In genomic region chr10:30813872-30814471, GRCh38 we compare ENCODE assay signal across 9 cellular contexts.
A peak's percentile ranks its signal among the peaks of the same experiment; 100 is the strongest.
DNase-seq lines count a peak whose midpoint lies in the region; ATAC-seq, FAIRE-seq and TF ChIP-seq lines count a peak whose summit lies in the region.
"Had no signal": no experiment of that assay in that cellular context is flagged by ENCODE, and none has a peak within 500 bp of the region (broad histone marks: within the 10 kb centered on the region; RNA-seq: fewer than 3 reads in every experiment).

No MANE protein-coding gene starts in this region.

- no peaks in the 10 kb centered on the region for H3K36me3 ChIP-seq in fibroblast of lung (ENCODE audit: control insufficient read depth, insufficient read depth, low read length)
- H3K36me3 ChIP-seq in thoracic aorta: no peaks in the 10 kb centered on the region
- H3K36me3 ChIP-seq in Karpas-422 (ENCODE audit: insufficient read depth, low read length): no peaks in the 10 kb centered on the region
- no peaks in the 10 kb centered on the region for H3K36me3 ChIP-seq in body of pancreas (replicated peaks in 1 of 2; ENCODE audit: insufficient read depth in 1 of 2, low read depth in 2 of 2)

- 80 to 86% methylated on average over 1 of the region's 1 CpG for WGBS in body of pancreas, 2 donors

- no peak for TF ChIP-seq POLR2A in body of pancreas (IDR thresholded peaks at IDR 0.05)

- H3K27ac ChIP-seq in fibroblast of lung (ENCODE audit: insufficient read depth, low read length) (no peak overlapping the region), thoracic aorta (peak overlapping the region; percentile 9 to 83), Karpas-422 (ENCODE audit: low read length) (no peak overlapping the region), body of pancreas (no peak overlapping the region)

- H3K9me2 ChIP-seq in Karpas-422 (replicated peaks; ENCODE audit: insufficient read depth, low read length): no peaks in the 10 kb centered on the region

- H2AFZ ChIP-seq in fibroblast of lung (ENCODE audit: low read length): no peak overlapping the region
- H2AFZ ChIP-seq in Karpas-422 (ENCODE audit: low read length): no peak overlapping the region

- H3K36me3 Mint-ChIP-seq in activated CD4-positive, alpha-beta T cell treated with anti-CD3 and anti-CD28 coated beads, Interleukin-2, amount 10 ng/mL, durations not matched to agents 24 days and 14 days (ENCODE audit: low read depth): no peaks in the 10 kb centered on the region
- H3K36me3 Mint-ChIP-seq in nephron progenitor cell (ENCODE audit: low read depth): no peaks in the 10 kb centered on the region

- H4K20me1 ChIP-seq in fibroblast of lung (ENCODE audit: control insufficient read depth, extremely low read depth, insufficient read depth, low read length) (no peaks in the 10 kb centered on the region), Karpas-422 (ENCODE audit: insufficient read depth, low read depth, low read length) (no peaks in the 10 kb centered on the region)

- H3K4me3 Mint-ChIP-seq in activated CD4-positive, alpha-beta T cell treated with anti-CD3 and anti-CD28 coated beads, Interleukin-2, amount 10 ng/mL, durations not matched to agents 24 days and 14 days: no peak overlapping the region
- H3K4me3 Mint-ChIP-seq in nephron progenitor cell: no peak overlapping the region

- H3K9ac ChIP-seq in fibroblast of lung (ENCODE audit: insufficient read depth, low read length) (no peak overlapping the region), Karpas-422 (ENCODE audit: low read length) (no peak overlapping the region)

- peak overlapping the region; percentile 21 for H3K27ac Mint-ChIP-seq in activated CD4-positive, alpha-beta T cell treated with anti-CD3 and anti-CD28 coated beads, Interleukin-2, amount 10 ng/mL, durations not matched to agents 24 days and 14 days
- H3K27ac Mint-ChIP-seq in nephron progenitor cell: no peak overlapping the region

- ATAC-seq in thoracic aorta (ENCODE audit: insufficient number of reproducible peaks, low FRiP score, low read depth) (no peak), body of pancreas (no peak)

- no peak for DNase-seq in activated CD4-positive, alpha-beta T cell treated with anti-CD3 and anti-CD28 coated beads, Interleukin-2, amount 10 ng/mL, durations not matched to agents 24 days and 14 days
- DNase-seq in activated CD4-positive, alpha-beta T cell treated with anti-CD3 and anti-CD28 coated beads for 4 hours: no peak
- DNase-seq in RCC 7860 (ENCODE audit: low spot score) (peak; percentile 79), fibroblast of lung (ENCODE audit: low read depth in 2 of 2) (peak; percentile 46 to 97), thoracic aorta (ENCODE audit: low spot score) (no peak), Karpas-422 (no peak), nephron progenitor cell (no peak), body of pancreas (no peak)
- DNase-seq: C1 segment of cervical spinal cord had no signal

- H3K79me2 ChIP-seq in fibroblast of lung (ENCODE audit: control insufficient read depth, insufficient read depth, low read length) (no peaks in the 10 kb centered on the region), Karpas-422 (ENCODE audit: low read length) (no peaks in the 10 kb centered on the region)

- no peak for TF ChIP-seq CTCF in fibroblast of lung (conservative IDR thresholded peaks at IDR 0.05 in 1 of 2, IDR thresholded peaks at IDR 0.05 in 1 of 2; ENCODE audit: low read depth in 1 of 2, low read length in 2 of 2)
- no peak for TF ChIP-seq CTCF in thoracic aorta (IDR thresholded peaks at IDR 0.05)
- no peak for TF ChIP-seq CTCF in nephron progenitor cell (IDR thresholded peaks at IDR 0.05)
- no peak for TF ChIP-seq CTCF in body of pancreas (IDR thresholded peaks at IDR 0.05)

- H3K4me1 Mint-ChIP-seq in activated CD4-positive, alpha-beta T cell treated with anti-CD3 and anti-CD28 coated beads, Interleukin-2, amount 10 ng/mL, durations not matched to agents 24 days and 14 days: peaks cover 27% of the 10 kb centered on the region
- H3K4me1 Mint-ChIP-seq in nephron progenitor cell: peaks cover 77% of the 10 kb centered on the region

- H3K9me3 Mint-ChIP-seq in activated CD4-positive, alpha-beta T cell treated with anti-CD3 and anti-CD28 coated beads, Interleukin-2, amount 10 ng/mL, durations not matched to agents 24 days and 14 days: no peaks in the 10 kb centered on the region
- no peaks in the 10 kb centered on the region for H3K9me3 Mint-ChIP-seq in nephron progenitor cell

- H3K4me2 ChIP-seq in fibroblast of lung (ENCODE audit: extremely low read depth, insufficient read depth, low read length): no peak overlapping the region
- H3K4me2 ChIP-seq in Karpas-422 (ENCODE audit: low read depth, low read length, poor library complexity, severe bottlenecking): no peak overlapping the region

- intact Hi-C loops in activated CD4-positive, alpha-beta T cell treated with anti-CD3 and anti-CD28 coated beads, Interleukin-2, amount 10 ng/mL, durations not matched to agents 24 days and 14 days (cut with micrococcal nuclease): no loop called here
- intact Hi-C loops in body of pancreas (cut with DNase I): no loop called here

- H3K9me3 ChIP-seq in fibroblast of lung (ENCODE audit: control insufficient read depth, insufficient read depth, low read depth, low read length) (no peaks in the 10 kb centered on the region), thoracic aorta (no peaks in the 10 kb centered on the region), Karpas-422 (ENCODE audit: low read length) (no peaks in the 10 kb centered on the region), body of pancreas (no peaks in the 10 kb centered on the region)

- H3K27me3 Mint-ChIP-seq in activated CD4-positive, alpha-beta T cell treated with anti-CD3 and anti-CD28 coated beads, Interleukin-2, amount 10 ng/mL, durations not matched to agents 24 days and 14 days: no peaks in the 10 kb centered on the region
- peaks cover 13% of the 10 kb centered on the region for H3K27me3 Mint-ChIP-seq in nephron progenitor cell (ENCODE audit: low read depth, poor library complexity)

- H3K4me1 ChIP-seq in fibroblast of lung (ENCODE audit: control insufficient read depth, extremely low read depth, insufficient read depth, low read length) (peaks cover 35% of the 10 kb centered on the region), thoracic aorta (ENCODE audit: control insufficient read depth in 1 of 2, low read depth in 2 of 2) (peaks cover 26 to 84% of the 10 kb centered on the region in 2 donors), Karpas-422 (ENCODE audit: low read length) (no peaks in the 10 kb centered on the region), body of pancreas (no peaks in the 10 kb centered on the region)

- H3K4me3 ChIP-seq in fibroblast of lung (replicated peaks in 1 of 4; ENCODE audit: control extremely low read depth in 1 of 4, insufficient read depth in 1 of 4, low read depth in 3 of 4, low read length in 4 of 4): no peak overlapping the region
- H3K4me3 ChIP-seq in thoracic aorta: no peak overlapping the region
- no peak overlapping the region for H3K4me3 ChIP-seq in Karpas-422 (ENCODE audit: low read length)
- no peak overlapping the region for H3K4me3 ChIP-seq in body of pancreas

- peak; percentile 73 for FAIRE-seq in RCC 7860 (lab: Jason Lieb, UNC)

- H3K27me3 ChIP-seq in fibroblast of lung (ENCODE audit: control insufficient read depth, insufficient read depth, low read length) (no peaks in the 10 kb centered on the region), thoracic aorta (replicated peaks; ENCODE audit: insufficient read depth) (no peaks in the 10 kb centered on the region), Karpas-422 (ENCODE audit: low read length) (no peaks in the 10 kb centered on the region), body of pancreas (no peaks in the 10 kb centered on the region)

Comparison
In these comparisons a context has a peak if more than half of its experiments do, and no peak if none do; other contexts are left out.
1. DNase-seq: peak in RCC 7860 (single experiment) and fibroblast of lung (2 of 2); none in activated CD4-positive, alpha-beta T cell treated with anti-CD3 and anti-CD28 coated beads, Interleukin-2, amount 10 ng/mL, durations not matched to agents 24 days and 14 days (single experiment), activated CD4-positive, alpha-beta T cell treated with anti-CD3 and anti-CD28 coated beads for 4 hours (0 of 2), thoracic aorta (single experiment), Karpas-422 (single experiment), nephron progenitor cell (single experiment) and body of pancreas (0 of 4).
2. H3K27ac ChIP-seq: peak in thoracic aorta (2 of 2); none in fibroblast of lung (single experiment), Karpas-422 (single experiment) and body of pancreas (0 of 4).